1 cellular context compared by ENCODE assay signal in the genomic region with DNA sequence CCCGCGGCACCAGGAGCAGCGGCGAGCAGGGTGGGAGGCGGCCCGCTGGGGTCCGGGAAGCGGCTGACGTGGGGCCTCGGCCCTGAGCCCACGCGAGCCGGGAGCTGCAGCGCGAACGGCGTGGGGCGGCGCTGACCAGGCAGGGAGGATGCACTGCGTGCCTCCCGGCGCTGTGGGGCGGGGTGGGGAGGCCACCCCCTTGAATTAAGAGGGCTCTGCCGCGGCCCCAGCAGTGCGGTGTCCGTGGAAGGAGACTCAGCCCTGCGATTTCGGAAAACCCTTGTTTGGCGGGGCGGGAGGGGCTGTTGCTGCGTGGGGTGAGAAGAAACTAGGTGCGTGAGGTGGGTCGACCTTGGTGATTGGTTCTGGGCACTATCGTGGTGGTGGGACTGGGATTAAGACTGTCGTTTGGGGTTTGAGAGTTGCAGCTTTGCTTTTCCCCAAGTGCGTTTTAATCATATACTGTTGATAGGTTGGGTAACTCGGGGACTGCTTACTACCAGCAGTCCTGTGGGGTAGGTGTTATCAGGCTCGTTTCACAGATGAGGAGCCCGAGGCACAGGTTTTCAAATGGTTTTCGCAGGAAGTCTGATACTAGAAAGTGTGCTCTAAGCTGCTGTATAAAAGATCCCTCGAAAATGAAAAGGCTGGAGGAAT.
TF ChIP-seq lines count a peak whose summit lies in the region.

No MANE protein-coding gene starts in this region.

TF ChIP-seq in WTC11, 78 proteins besides CTCF, POLR2A, EP300 and RAD21 (continued from another document):
- TF ChIP-seq, protein P1, sequence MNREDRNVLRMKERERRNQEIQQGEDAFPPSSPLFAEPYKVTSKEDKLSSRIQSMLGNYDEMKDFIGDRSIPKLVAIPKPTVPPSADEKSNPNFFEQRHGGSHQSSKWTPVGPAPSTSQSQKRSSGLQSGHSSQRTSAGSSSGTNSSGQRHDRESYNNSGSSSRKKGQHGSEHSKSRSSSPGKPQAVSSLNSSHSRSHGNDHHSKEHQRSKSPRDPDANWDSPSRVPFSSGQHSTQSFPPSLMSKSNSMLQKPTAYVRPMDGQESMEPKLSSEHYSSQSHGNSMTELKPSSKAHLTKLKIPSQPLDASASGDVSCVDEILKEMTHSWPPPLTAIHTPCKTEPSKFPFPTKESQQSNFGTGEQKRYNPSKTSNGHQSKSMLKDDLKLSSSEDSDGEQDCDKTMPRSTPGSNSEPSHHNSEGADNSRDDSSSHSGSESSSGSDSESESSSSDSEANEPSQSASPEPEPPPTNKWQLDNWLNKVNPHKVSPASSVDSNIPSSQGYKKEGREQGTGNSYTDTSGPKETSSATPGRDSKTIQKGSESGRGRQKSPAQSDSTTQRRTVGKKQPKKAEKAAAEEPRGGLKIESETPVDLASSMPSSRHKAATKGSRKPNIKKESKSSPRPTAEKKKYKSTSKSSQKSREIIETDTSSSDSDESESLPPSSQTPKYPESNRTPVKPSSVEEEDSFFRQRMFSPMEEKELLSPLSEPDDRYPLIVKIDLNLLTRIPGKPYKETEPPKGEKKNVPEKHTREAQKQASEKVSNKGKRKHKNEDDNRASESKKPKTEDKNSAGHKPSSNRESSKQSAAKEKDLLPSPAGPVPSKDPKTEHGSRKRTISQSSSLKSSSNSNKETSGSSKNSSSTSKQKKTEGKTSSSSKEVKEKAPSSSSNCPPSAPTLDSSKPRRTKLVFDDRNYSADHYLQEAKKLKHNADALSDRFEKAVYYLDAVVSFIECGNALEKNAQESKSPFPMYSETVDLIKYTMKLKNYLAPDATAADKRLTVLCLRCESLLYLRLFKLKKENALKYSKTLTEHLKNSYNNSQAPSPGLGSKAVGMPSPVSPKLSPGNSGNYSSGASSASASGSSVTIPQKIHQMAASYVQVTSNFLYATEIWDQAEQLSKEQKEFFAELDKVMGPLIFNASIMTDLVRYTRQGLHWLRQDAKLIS (CRISPR knock-in tag; IDR thresholded peaks at IDR 0.05; ENCODE audit: borderline replicate concordance): no peak
- TF ChIP-seq, protein P2, sequence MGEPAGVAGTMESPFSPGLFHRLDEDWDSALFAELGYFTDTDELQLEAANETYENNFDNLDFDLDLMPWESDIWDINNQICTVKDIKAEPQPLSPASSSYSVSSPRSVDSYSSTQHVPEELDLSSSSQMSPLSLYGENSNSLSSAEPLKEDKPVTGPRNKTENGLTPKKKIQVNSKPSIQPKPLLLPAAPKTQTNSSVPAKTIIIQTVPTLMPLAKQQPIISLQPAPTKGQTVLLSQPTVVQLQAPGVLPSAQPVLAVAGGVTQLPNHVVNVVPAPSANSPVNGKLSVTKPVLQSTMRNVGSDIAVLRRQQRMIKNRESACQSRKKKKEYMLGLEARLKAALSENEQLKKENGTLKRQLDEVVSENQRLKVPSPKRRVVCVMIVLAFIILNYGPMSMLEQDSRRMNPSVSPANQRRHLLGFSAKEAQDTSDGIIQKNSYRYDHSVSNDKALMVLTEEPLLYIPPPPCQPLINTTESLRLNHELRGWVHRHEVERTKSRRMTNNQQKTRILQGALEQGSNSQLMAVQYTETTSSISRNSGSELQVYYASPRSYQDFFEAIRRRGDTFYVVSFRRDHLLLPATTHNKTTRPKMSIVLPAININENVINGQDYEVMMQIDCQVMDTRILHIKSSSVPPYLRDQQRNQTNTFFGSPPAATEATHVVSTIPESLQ (CRISPR knock-in tag; IDR thresholded peaks at IDR 0.05): no peak
- TF ChIP-seq KAT7 (CRISPR knock-in tag; IDR thresholded peaks at IDR 0.05; ENCODE audit: borderline replicate concordance): no peak
- TF ChIP-seq GABPB1 (CRISPR knock-in tag; IDR thresholded peaks at IDR 0.05): no peak
- TF ChIP-seq, protein P3, sequence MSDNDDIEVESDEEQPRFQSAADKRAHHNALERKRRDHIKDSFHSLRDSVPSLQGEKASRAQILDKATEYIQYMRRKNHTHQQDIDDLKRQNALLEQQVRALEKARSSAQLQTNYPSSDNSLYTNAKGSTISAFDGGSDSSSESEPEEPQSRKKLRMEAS (CRISPR knock-in tag; IDR thresholded peaks at IDR 0.05): no peak
- TF ChIP-seq ERG (CRISPR knock-in tag; IDR thresholded peaks at IDR 0.05): no peak
- TF ChIP-seq HMGA2 (CRISPR knock-in tag; IDR thresholded peaks at IDR 0.05): no peak
- 0 out of 2 replicates have a peak, but pooled peaks have one; percentile 10 for TF ChIP-seq ZNF219 (CRISPR knock-in tag; IDR thresholded peaks at IDR 0.05; ENCODE audit: borderline replicate concordance)
- TF ChIP-seq, protein P4, sequence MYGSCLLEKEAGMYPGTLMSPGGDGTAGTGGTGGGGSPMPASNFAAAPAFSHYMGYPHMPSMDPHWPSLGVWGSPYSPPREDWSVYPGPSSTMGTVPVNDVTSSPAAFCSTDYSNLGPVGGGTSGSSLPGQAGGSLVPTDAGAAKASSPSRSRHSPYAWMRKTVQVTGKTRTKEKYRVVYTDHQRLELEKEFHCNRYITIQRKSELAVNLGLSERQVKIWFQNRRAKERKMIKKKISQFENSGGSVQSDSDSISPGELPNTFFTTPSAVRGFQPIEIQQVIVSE (CRISPR knock-in tag; IDR thresholded peaks at IDR 0.05; ENCODE audit: borderline replicate concordance): no peak
- TF ChIP-seq CREB1 (CRISPR knock-in tag; IDR thresholded peaks at IDR 0.05): no peak
- TF ChIP-seq NR3C1 (CRISPR knock-in tag; conservative IDR thresholded peaks at IDR 0.05; ENCODE audit: low read depth): no peak
- no peak for TF ChIP-seq PREB (CRISPR knock-in tag; IDR thresholded peaks at IDR 0.05; ENCODE audit: borderline replicate concordance)
- TF ChIP-seq PRRX2 (CRISPR knock-in tag; IDR thresholded peaks at IDR 0.05): no peak
TF ChIP-seq in WTC11: peak in this region for 4.
